In genomic region chr18:74040459-74041332, GRCh38 we compare ENCODE assay signal across 8 cellular contexts.
DNase-seq lines count a peak whose midpoint lies in the region; ATAC-seq, FAIRE-seq and TF ChIP-seq lines count a peak whose summit lies in the region.

No MANE protein-coding gene starts in this region.

- CTCF ChIA-PET in Calu3 (lab: Charles Lee) = no interaction called here

- FAIRE-seq in urothelium cell line (lab: Jason Lieb, UNC) = no peak

- no peak overlapping the region for H3K4me3 Mint-ChIP-seq in Calu3 (ENCODE audit: low read depth, unreplicated experiment)
- H3K4me3 Mint-ChIP-seq in T-helper 17 cell = no peak overlapping the region

- no peaks in the 10 kb centered on the region for H3K9me3 ChIP-seq in T-helper 17 cell (ENCODE audit: control insufficient read depth, low read length, poor library complexity, severe bottlenecking)
- no peaks in the 10 kb centered on the region for H3K9me3 ChIP-seq in mucosa of descending colon

- H3K36me3 Mint-ChIP-seq in Calu3 (ENCODE audit: insufficient read depth, unreplicated experiment) (no peaks in the 10 kb centered on the region), T-helper 17 cell (ENCODE audit: low read depth) (no peaks in the 10 kb centered on the region)

- DNase-seq in Calu3 (peak; percentile 78), T-helper 17 cell (peak; percentile 13 to 34 (median 21)), astrocyte of the spinal cord (ENCODE audit: low read depth, low spot score) (no peak), mucosa of descending colon (peak in 2 of 3 donors; percentile 70), urothelium cell line (ENCODE audit: low spot score) (peak; percentile 43), inferior parietal cortex (ENCODE audit: extremely low spot score) (no peak)

- no peaks in the 10 kb centered on the region for H3K4me1 Mint-ChIP-seq in Calu3 (ENCODE audit: low read depth, unreplicated experiment)
- no peaks in the 10 kb centered on the region for H3K4me1 Mint-ChIP-seq in T-helper 17 cell

- H3K27me3 Mint-ChIP-seq in Calu3 (ENCODE audit: unreplicated experiment) = peaks cover 5% of the 10 kb centered on the region
- peaks cover 16% of the 10 kb centered on the region for H3K27me3 Mint-ChIP-seq in T-helper 17 cell

- peak; percentile 73 for TF ChIP-seq CTCF in Calu3 (IDR thresholded peaks at IDR 0.05; ENCODE audit: unreplicated experiment)
- peak; percentile 52 for TF ChIP-seq CTCF in astrocyte of the spinal cord (IDR thresholded peaks at IDR 0.05; ENCODE audit: low read depth, low read length)
- TF ChIP-seq CTCF in mucosa of descending colon (IDR thresholded peaks at IDR 0.05) = peak; percentile 38

- no peaks in the 10 kb centered on the region for H3K9me3 Mint-ChIP-seq in Calu3 (ENCODE audit: low read depth, unreplicated experiment)

- H3K36me3 ChIP-seq in mucosa of descending colon (ENCODE audit: low read depth) = no peaks in the 10 kb centered on the region

- H3K4me1 ChIP-seq in mucosa of descending colon (ENCODE audit: low read depth) = no peaks in the 10 kb centered on the region

- in situ Hi-C loops in astrocyte of the spinal cord (cut with HindIII; ENCODE audit: low sequenced_read_pairs) = no loop called here

- ATAC-seq in GM19351 (IDR thresholded peaks at IDR 0.05; ENCODE audit: unreplicated experiment) (peak; percentile 96), HG03457 (IDR thresholded peaks at IDR 0.05; ENCODE audit: unreplicated experiment) (peak; percentile 67), T-helper 17 cell (peak; percentile 57), mucosa of descending colon (peak; percentile 82)

- no TSS peak for BruUV-seq in Calu3 (replicated peaks; lab: Mats Ljungman, UMichigan)

- H3K27ac Mint-ChIP-seq in Calu3 (ENCODE audit: unreplicated experiment) (no peak overlapping the region), T-helper 17 cell (no peak overlapping the region)

- H3K4me3 ChIP-seq in astrocyte of the spinal cord (ENCODE audit: low read depth, low read length) (no peak overlapping the region), mucosa of descending colon (no peak overlapping the region)

- intact Hi-C loops in Calu3 (cut with micrococcal nuclease; ENCODE audit: unreplicated experiment) (loop anchor here (1.0 kb wide), 2 partner anchors 77 to 302 kb away; no protein-coding TSS in a partner anchor), mucosa of descending colon (cut with DNase I, micrococcal nuclease) (no loop called here)

Comparison
In these comparisons a context has a peak if more than half of its experiments do, and no peak if none do; other contexts are left out.
1. DNase-seq: peak in Calu3 (single experiment), T-helper 17 cell (3 of 3), mucosa of descending colon (2 of 3) and urothelium cell line (single experiment); none in astrocyte of the spinal cord (single experiment) and inferior parietal cortex (single experiment).
2. Peak in every context shown above with its lines, with median percentiles within 50 percentile points of each other: CTCF ChIP-seq and ATAC-seq.